ENCODE assay signal across 15 cellular contexts in genomic region chr6:106192824-106193223, GRCh38.
DNase-seq lines count a peak whose midpoint lies in the region; ATAC-seq, FAIRE-seq and TF ChIP-seq lines count a peak whose summit lies in the region.
"Had no signal": no experiment of that assay in that cellular context is flagged by ENCODE, and none has a peak within 500 bp of the region (broad histone marks: within the 10 kb centered on the region; RNA-seq: fewer than 3 reads in every experiment).

No MANE protein-coding gene starts in this region.

- no peaks in the 10 kb centered on the region for H3K9me3 ChIP-seq in T-helper 17 cell (ENCODE audit: control insufficient read depth, low read length, poor library complexity, severe bottlenecking)
- H3K9me3 ChIP-seq: vagina had no signal

- TF ChIP-seq CTCF in fibroblast of villous mesenchyme (IDR thresholded peaks at IDR 0.05; ENCODE audit: insufficient read depth, low read depth, low read length) (no peak), lower leg skin (IDR thresholded peaks at IDR 0.05) (no peak)

- ATAC-seq in T-helper 17 cell (no peak), GM19467 (IDR thresholded peaks at IDR 0.05; ENCODE audit: unreplicated experiment) (no peak)
- ATAC-seq: activated CD4-positive, CD25-positive, alpha-beta regulatory T cell treated with anti-CD3 and anti-CD28 coated beads, Interleukin-2, amount 50 U/mL, for 24 hours; activated T-helper 17 cell treated with anti-CD3 and anti-CD28 coated beads, Interleukin-2, amount 50 U/mL, for 72 hours; esophagus mucosa had no signal

- no peak overlapping the region for H3K4me3 ChIP-seq in fibroblast of villous mesenchyme (ENCODE audit: low read depth, low read length)
- no peak overlapping the region for H3K4me3 ChIP-seq in lower leg skin (ENCODE audit: low read depth, poor library complexity, severe bottlenecking)
- H3K4me3 ChIP-seq: vagina had no signal

- WGBS in lower leg skin, 2 donors: 53 to 58% methylated on average over 4 of the region's 4 CpGs

- FAIRE-seq in H54 (lab: Jason Lieb, UNC): peak; percentile 80

- H3K4me1 Mint-ChIP-seq in T-helper 17 cell: peaks cover 30% of the 10 kb centered on the region

- no peak for TF ChIP-seq POLR2A in H54 (IDR thresholded peaks at IDR 0.05; ENCODE audit: low read depth, low read length)
- no peak for TF ChIP-seq POLR2A in lower leg skin (IDR thresholded peaks at IDR 0.05)

- H3K36me3 Mint-ChIP-seq in T-helper 17 cell (ENCODE audit: low read depth): no peaks in the 10 kb centered on the region

- in situ Hi-C loops in ACHN (cut with HindIII; ENCODE audit: low pct_ligation_motif_present, low pct_unique_long_range_greater_than_20kb, low sequenced_read_pairs): no loop called here

- H3K27me3 Mint-ChIP-seq in T-helper 17 cell: no peaks in the 10 kb centered on the region
- H3K27me3 Mint-ChIP-seq: activated T-helper 17 cell treated with anti-CD3 and anti-CD28 coated beads, Interleukin-2, amount 50 U/mL, for 72 hours had no signal

- peak overlapping the region; percentile 66 for H3K27ac Mint-ChIP-seq in T-helper 17 cell
- H3K27ac Mint-ChIP-seq: activated T-helper 17 cell treated with anti-CD3 and anti-CD28 coated beads, Interleukin-2, amount 50 U/mL, for 72 hours had no signal

- intact Hi-C loops in lower leg skin (cut with DNase I; ENCODE audit: low total_unique reads): no loop called here

- H3K4me3 Mint-ChIP-seq in T-helper 17 cell: no peak overlapping the region
- H3K4me3 Mint-ChIP-seq: activated T-helper 17 cell treated with anti-CD3 and anti-CD28 coated beads, Interleukin-2, amount 50 U/mL, for 72 hours had no signal

- DNase-seq in ACHN (peak; percentile 8), H54 (ENCODE audit: insufficient read length, low spot score) (no peak), T-helper 17 cell (no peak), fibroblast of villous mesenchyme (ENCODE audit: low read depth) (peak; percentile 38), lower leg skin (ENCODE audit: low spot score in 2 of 2) (no peak), dermis blood vessel endothelial cell (no peak), DMS153 (lab: John Stamatoyannopoulos, UW) (no peak)
- DNase-seq: caudate nucleus, DND-41, NCI-H1930 had no signal

Comparison
In these comparisons a context has a peak if more than half of its experiments do, and no peak if none do; other contexts are left out.
1. DNase-seq: peak in ACHN (single experiment) and fibroblast of villous mesenchyme (single experiment); none in H54 (single experiment), T-helper 17 cell (0 of 3), lower leg skin (0 of 2), dermis blood vessel endothelial cell (single experiment) and DMS153 (single experiment).